Comparison of ENCODE assay signal across 13 cellular contexts in the genomic region with DNA sequence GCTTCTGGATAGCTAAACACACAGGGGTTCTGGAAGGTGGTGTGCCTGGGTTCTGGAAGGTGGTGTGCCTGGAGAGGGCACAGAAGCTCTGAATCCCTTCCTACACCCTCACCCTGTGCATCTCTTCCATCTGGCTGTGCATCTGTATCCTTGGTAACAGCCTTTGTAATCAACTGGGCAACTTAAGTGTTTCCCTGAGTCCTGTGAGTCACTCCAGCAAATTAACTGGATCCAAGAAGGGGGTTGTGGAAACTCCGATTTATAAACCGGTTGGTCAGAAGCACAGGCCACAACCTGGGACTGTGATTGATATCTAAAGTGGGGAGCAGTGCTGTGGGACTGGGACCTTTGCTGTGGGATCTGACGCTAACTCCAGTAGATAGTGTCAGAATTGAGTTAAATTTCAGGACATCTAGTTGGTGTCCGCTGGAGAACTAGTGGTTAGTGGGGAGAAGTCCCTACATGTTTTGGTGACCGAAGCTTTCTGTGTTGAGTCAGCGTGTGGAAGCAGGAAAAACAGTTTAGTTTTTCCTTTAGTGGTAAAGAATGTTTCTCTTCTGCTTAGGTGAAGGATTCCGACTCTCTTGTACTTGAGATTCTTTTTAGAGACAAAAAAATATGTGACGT.
A peak's percentile ranks its signal among the peaks of the same experiment; 100 is the strongest.
DNase-seq lines count a peak whose midpoint lies in the region; FAIRE-seq and TF ChIP-seq lines count a peak whose summit lies in the region.
"Had no signal": no experiment of that assay in that cellular context is flagged by ENCODE, and none has a peak within 500 bp of the region (broad histone marks: within the 10 kb centered on the region; RNA-seq: fewer than 3 reads in every experiment).

No MANE protein-coding gene starts in this region.

- peaks cover 0 to 5% (median 0%) of the 10 kb centered on the region in 3 donors for H3K27me3 Mint-ChIP-seq in immature natural killer cell (ENCODE audit: low read depth in 3 of 3)

- WGBS in smooth muscle cell (ENCODE audit: low lambda C conversion rate): 33% methylated on average over 8 of the region's 8 CpGs

- DNase-seq in NCI-H748 (lab: John Stamatoyannopoulos, UW; ENCODE audit: unreplicated experiment) (peak; percentile 16), NCI-H748 treated with DMSO at 0.1 percent for 48 hours (lab: John Stamatoyannopoulos, UW) (no peak), RCC 7860 (ENCODE audit: low spot score) (peak; percentile 75), fibroblast of peridontal ligament (ENCODE audit: extremely low read depth) (peak; percentile 98), smooth muscle cell (lab: John Stamatoyannopoulos, UW; ENCODE audit: unreplicated experiment) (no peak), immature natural killer cell (no peak), NCI-H1105 treated with DMSO at 0.1 percent for 48 hours (lab: John Stamatoyannopoulos, UW) (no peak)
- DNase-seq in effector memory CD4-positive, alpha-beta T cell: no peak
- DNase-seq: naive thymus-derived CD8-positive, alpha-beta T cell; stimulated activated CD4-positive, alpha-beta T cell treated with anti-CD3 and anti-CD28 coated beads, Interleukin-12 subunit alpha, Interleukin-12 subunit beta, amount 100 ng/mL, for 4 hours had no signal

- H3K9ac ChIP-seq in smooth muscle cell (ENCODE audit: low read depth): peak overlapping the region; percentile 89
- H3K9ac ChIP-seq: BLaER1 had no signal

- H3K79me2 ChIP-seq in smooth muscle cell (ENCODE audit: low read depth): no peaks in the 10 kb centered on the region

- no peak for FAIRE-seq in RCC 7860 (lab: Jason Lieb, UNC)

- no peaks in the 10 kb centered on the region for H3K36me3 Mint-ChIP-seq in immature natural killer cell
- H3K36me3 Mint-ChIP-seq: naive thymus-derived CD8-positive, alpha-beta T cell; stimulated activated effector memory CD8-positive, alpha-beta T cell treated with anti-CD3 and anti-CD28 coated beads, Interleukin-12 subunit alpha, Interleukin-12 subunit beta, amount 100 ng/mL, for 72 hours had no signal

- H3K4me3 ChIP-seq in smooth muscle cell: no peak overlapping the region
- no peak overlapping the region for H3K4me3 ChIP-seq in effector memory CD4-positive, alpha-beta T cell (ENCODE audit: insufficient read depth, low read depth, low read length, poor library complexity, severe bottlenecking)
- H3K4me3 ChIP-seq: BLaER1 had no signal

- H3F3A ChIP-seq in smooth muscle cell (ENCODE audit: low read depth): peaks cover 4% of the 10 kb centered on the region

- TF ChIP-seq CTCF in smooth muscle cell (IDR thresholded peaks at IDR 0.05; ENCODE audit: borderline replicate concordance, insufficient read depth, poor library complexity, severe bottlenecking): no peak

- H3K27ac ChIP-seq in smooth muscle cell (ENCODE audit: low read depth): peak overlapping the region; percentile 98
- H3K27ac ChIP-seq in effector memory CD4-positive, alpha-beta T cell (ENCODE audit: insufficient read depth, low read length, poor library complexity, severe bottlenecking): no peak overlapping the region
- H3K27ac ChIP-seq: BLaER1 had no signal

- H3K4me2 ChIP-seq in smooth muscle cell: peak overlapping the region; percentile 75
- H3K4me2 ChIP-seq: BLaER1 had no signal

- H3K27ac Mint-ChIP-seq in immature natural killer cell: no peak overlapping the region
- H3K27ac Mint-ChIP-seq: naive thymus-derived CD8-positive, alpha-beta T cell; stimulated activated effector memory CD8-positive, alpha-beta T cell treated with anti-CD3 and anti-CD28 coated beads, Interleukin-12 subunit alpha, Interleukin-12 subunit beta, amount 100 ng/mL, for 72 hours; T-helper 1 cell treated with Interleukin-12 subunit alpha and Interleukin-12 subunit beta and Interleukin-4 antibody, amounts not matched to agents 30 μg/mL and 1 μg/mL, for 36 hours had no signal

- H3K4me1 ChIP-seq in smooth muscle cell (ENCODE audit: low read depth): peaks cover 3% of the 10 kb centered on the region
- H3K4me1 ChIP-seq in effector memory CD4-positive, alpha-beta T cell (ENCODE audit: control insufficient read depth, insufficient read depth, low read length, poor library complexity, severe bottlenecking): no peaks in the 10 kb centered on the region

- H3K4me1 Mint-ChIP-seq in immature natural killer cell: no peaks in the 10 kb centered on the region
- H3K4me1 Mint-ChIP-seq: naive thymus-derived CD8-positive, alpha-beta T cell; stimulated activated effector memory CD8-positive, alpha-beta T cell treated with anti-CD3 and anti-CD28 coated beads, Interleukin-12 subunit alpha, Interleukin-12 subunit beta, amount 100 ng/mL, for 72 hours had no signal

- no peak overlapping the region for H3K4me3 Mint-ChIP-seq in immature natural killer cell
- H3K4me3 Mint-ChIP-seq: naive thymus-derived CD8-positive, alpha-beta T cell; stimulated activated effector memory CD8-positive, alpha-beta T cell treated with anti-CD3 and anti-CD28 coated beads, Interleukin-12 subunit alpha, Interleukin-12 subunit beta, amount 100 ng/mL, for 72 hours; T-helper 1 cell treated with Interleukin-12 subunit alpha and Interleukin-12 subunit beta and Interleukin-4 antibody, amounts not matched to agents 30 μg/mL and 1 μg/mL, for 36 hours had no signal

- H2AFZ ChIP-seq in smooth muscle cell (ENCODE audit: low read depth): peak overlapping the region; percentile 56

- no peaks in the 10 kb centered on the region for H3K9me3 ChIP-seq in smooth muscle cell (replicated peaks; ENCODE audit: low read depth)
- H3K9me3 ChIP-seq in effector memory CD4-positive, alpha-beta T cell (ENCODE audit: control insufficient read depth, low read length): no peaks in the 10 kb centered on the region
- H3K9me3 ChIP-seq: BLaER1 had no signal

- H3K9me3 Mint-ChIP-seq in immature natural killer cell: peaks cover 0 to 4% (median 0%) of the 10 kb centered on the region in 6 donors
- H3K9me3 Mint-ChIP-seq: T-helper 1 cell treated with Interleukin-12 subunit alpha and Interleukin-12 subunit beta and Interleukin-4 antibody, amounts not matched to agents 30 μg/mL and 1 μg/mL, for 36 hours had no signal

- no peaks in the 10 kb centered on the region for H4K20me1 ChIP-seq in smooth muscle cell (ENCODE audit: low read depth)
- H4K20me1 ChIP-seq: BLaER1 had no signal

- H3K27me3 ChIP-seq in smooth muscle cell (ENCODE audit: low read depth): no peaks in the 10 kb centered on the region
- H3K27me3 ChIP-seq in effector memory CD4-positive, alpha-beta T cell (replicated peaks; ENCODE audit: control insufficient read depth, insufficient read depth, low read length, poor library complexity, severe bottlenecking): no peaks in the 10 kb centered on the region
- H3K27me3 ChIP-seq: BLaER1 had no signal

- no peaks in the 10 kb centered on the region for H3K36me3 ChIP-seq in smooth muscle cell (ENCODE audit: low read depth)
- no peaks in the 10 kb centered on the region for H3K36me3 ChIP-seq in effector memory CD4-positive, alpha-beta T cell (ENCODE audit: control insufficient read depth, insufficient read depth, low read length)
- H3K36me3 ChIP-seq: BLaER1 had no signal

Comparison
In these comparisons a context has a peak if more than half of its experiments do, and no peak if none do; other contexts are left out.
1. DNase-seq: peak in NCI-H748 (single experiment), RCC 7860 (single experiment) and fibroblast of peridontal ligament (single experiment); none in NCI-H748 treated with DMSO at 0.1 percent for 48 hours (single experiment), smooth muscle cell (single experiment), immature natural killer cell (0 of 3), NCI-H1105 treated with DMSO at 0.1 percent for 48 hours (single experiment) and effector memory CD4-positive, alpha-beta T cell (0 of 3).